ENCODE assay signal across 20 cellular contexts in genomic region chr16:11121909-11122692, GRCh38.
DNase-seq lines count a peak whose midpoint lies in the region; ATAC-seq and TF ChIP-seq lines count a peak whose summit lies in the region.
"Had no signal": no experiment of that assay in that cellular context is flagged by ENCODE, and none has a peak within 500 bp of the region (broad histone marks: within the 10 kb centered on the region; RNA-seq: fewer than 3 reads in every experiment).

No MANE protein-coding gene starts in this region.

- H2AFZ ChIP-seq in smooth muscle cell (ENCODE audit: low read depth): no peak overlapping the region

- H3K79me2 ChIP-seq in smooth muscle cell (ENCODE audit: low read depth): no peaks in the 10 kb centered on the region

- peaks cover 52% of the 10 kb centered on the region for H3K4me1 Mint-ChIP-seq in dendritic cell treated with granulocyte-macrophage colony-stimulating factor and Interleukin-4, amounts not matched to agents 40 ng/mL and 50 ng/mL, for 4 days (ENCODE audit: low read depth)

- H3F3A ChIP-seq in smooth muscle cell (ENCODE audit: low read depth): peaks cover 12% of the 10 kb centered on the region

- in situ Hi-C loops in ACHN (cut with HindIII; ENCODE audit: low pct_ligation_motif_present, low pct_unique_long_range_greater_than_20kb, low sequenced_read_pairs): no loop called here

- peak; percentile 64 for ATAC-seq in Right ventricle myocardium superior (ENCODE audit: poor library complexity)
- no peak for ATAC-seq in GM19452 (IDR thresholded peaks at IDR 0.05; ENCODE audit: unreplicated experiment)
- ATAC-seq: activated CD8-positive, alpha-beta memory T cell treated with anti-CD3 and anti-CD28 coated beads, Interleukin-2, amount 10 ng/mL, durations not matched to agents 7 days and 5 days had no signal

- no peak for TF ChIP-seq CTCF in left ventricle myocardium inferior (IDR thresholded peaks at IDR 0.05; ENCODE audit: borderline replicate concordance)
- no peak for TF ChIP-seq CTCF in smooth muscle cell (IDR thresholded peaks at IDR 0.05; ENCODE audit: borderline replicate concordance, insufficient read depth, poor library complexity, severe bottlenecking)

- H3K36me3 Mint-ChIP-seq in dendritic cell treated with granulocyte-macrophage colony-stimulating factor and Interleukin-4, amounts not matched to agents 40 ng/mL and 50 ng/mL, for 4 days (ENCODE audit: low read depth): peaks cover 65% of the 10 kb centered on the region

- H3K27ac ChIP-seq in left ventricle myocardium inferior (replicated peaks) (no peak overlapping the region), SK-N-MC (0 out of 2 replicates have a peak overlapping the region, but pooled peaks have one; percentile 45), smooth muscle cell (ENCODE audit: low read depth) (no peak overlapping the region)
- H3K27ac ChIP-seq: thyroid gland had no signal

- H3K27me3 ChIP-seq in left ventricle myocardium inferior (ENCODE audit: low read depth) (no peaks in the 10 kb centered on the region), smooth muscle cell (ENCODE audit: low read depth) (no peaks in the 10 kb centered on the region)
- H3K27me3 ChIP-seq: thyroid gland had no signal

- no peak overlapping the region for H3K4me3 Mint-ChIP-seq in dendritic cell treated with granulocyte-macrophage colony-stimulating factor and Interleukin-4, amounts not matched to agents 40 ng/mL and 50 ng/mL, for 4 days
- H3K4me3 Mint-ChIP-seq: activated CD8-positive, alpha-beta memory T cell treated with anti-CD3 and anti-CD28 coated beads, Interleukin-2, amount 10 ng/mL, durations not matched to agents 7 days and 5 days; B cell had no signal

- DNase-seq in Right ventricle myocardium superior: no peak
- DNase-seq in left ventricle myocardium inferior: no peak
- DNase-seq in SK-N-MC (ENCODE audit: low read depth, low spot score): no peak
- no peak for DNase-seq in smooth muscle cell (lab: John Stamatoyannopoulos, UW; ENCODE audit: unreplicated experiment)
- no peak for DNase-seq in cerebellum (ENCODE audit: low spot score)
- no peak for DNase-seq in ACHN
- DNase-seq: activated CD4-positive, CD25-positive, alpha-beta regulatory T cell; activated CD8-positive, alpha-beta memory T cell treated with anti-CD3 and anti-CD28 coated beads, Interleukin-2, amount 10 ng/mL, durations not matched to agents 7 days and 5 days; activated naive CD4-positive, alpha-beta T cell treated with anti-CD3 and anti-CD28 coated beads, Interleukin-2, amount 50 U/mL, for 16 hours; effector CD4-positive, alpha-beta T cell; GOT3; NCI-H1930; NCI-H526 treated with DMSO at 0.1 percent for 48 hours; occipital lobe; stimulated activated CD4-positive, alpha-beta T cell treated with anti-CD3 and anti-CD28 coated beads, Interleukin-2, amount 100 ng/mL, for 48 hours; SW 1271; thyroid gland had no signal

- peaks cover 3% of the 10 kb centered on the region for H4K20me1 ChIP-seq in smooth muscle cell (ENCODE audit: low read depth)

- H3K36me3 ChIP-seq in left ventricle myocardium inferior: peaks cover 43% of the 10 kb centered on the region
- peaks cover 8% of the 10 kb centered on the region; the same call in 1 of the 2 replicates for H3K36me3 ChIP-seq in SK-N-MC (ENCODE audit: insufficient read depth, low read length)
- H3K36me3 ChIP-seq in smooth muscle cell (ENCODE audit: low read depth): no peaks in the 10 kb centered on the region

- no peaks in the 10 kb centered on the region for H3K27me3 Mint-ChIP-seq in dendritic cell treated with granulocyte-macrophage colony-stimulating factor and Interleukin-4, amounts not matched to agents 40 ng/mL and 50 ng/mL, for 4 days
- H3K27me3 Mint-ChIP-seq: activated CD8-positive, alpha-beta memory T cell treated with anti-CD3 and anti-CD28 coated beads, Interleukin-2, amount 10 ng/mL, durations not matched to agents 7 days and 5 days; B cell had no signal

- no peaks in the 10 kb centered on the region for H3K9me3 Mint-ChIP-seq in dendritic cell treated with granulocyte-macrophage colony-stimulating factor and Interleukin-4, amounts not matched to agents 40 ng/mL and 50 ng/mL, for 4 days

- H3K27ac Mint-ChIP-seq in dendritic cell treated with granulocyte-macrophage colony-stimulating factor and Interleukin-4, amounts not matched to agents 40 ng/mL and 50 ng/mL, for 4 days: peak overlapping the region; percentile 75
- H3K27ac Mint-ChIP-seq: activated CD8-positive, alpha-beta memory T cell treated with anti-CD3 and anti-CD28 coated beads, Interleukin-2, amount 10 ng/mL, durations not matched to agents 7 days and 5 days; B cell had no signal

- no peak overlapping the region for H3K9ac ChIP-seq in SK-N-MC (ENCODE audit: insufficient read length)
- H3K9ac ChIP-seq in smooth muscle cell (ENCODE audit: low read depth): no peak overlapping the region

- intact Hi-C loops in Right ventricle myocardium superior (cut with DNase I) (no loop called here), left ventricle myocardium inferior (cut with micrococcal nuclease) (no loop called here)
- intact Hi-C loops in dendritic cell treated with granulocyte-macrophage colony-stimulating factor and Interleukin-4, amounts not matched to agents 40 ng/mL and 50 ng/mL, for 4 days (cut with micrococcal nuclease): no loop called here

- peaks cover 13% of the 10 kb centered on the region for H3K4me1 ChIP-seq in left ventricle myocardium inferior
- H3K4me1 ChIP-seq in smooth muscle cell (ENCODE audit: low read depth): no peaks in the 10 kb centered on the region
- H3K4me1 ChIP-seq: thyroid gland had no signal

- peak overlapping the region; percentile 59 for H3K4me2 ChIP-seq in smooth muscle cell

- 42% methylated on average over 8 of the region's 8 CpGs for WGBS in smooth muscle cell (ENCODE audit: low lambda C conversion rate)

- no peak overlapping the region for H3K4me3 ChIP-seq in left ventricle myocardium inferior
- no peak overlapping the region for H3K4me3 ChIP-seq in SK-N-MC
- H3K4me3 ChIP-seq in smooth muscle cell: no peak overlapping the region
- H3K4me3 ChIP-seq: thyroid gland had no signal

- H3K9me3 ChIP-seq in left ventricle myocardium inferior (replicated peaks) (no peaks in the 10 kb centered on the region), SK-N-MC (ENCODE audit: low read depth, low read length) (no peaks in the 10 kb centered on the region), smooth muscle cell (replicated peaks; ENCODE audit: low read depth) (no peaks in the 10 kb centered on the region)
- H3K9me3 ChIP-seq: thyroid gland had no signal
